ENCODE assay signal across 9 cellular contexts in genomic region chrX:132957211-132958085, GRCh38. TPM values are rescaled to one million over a fixed set of nuclear protein-coding genes. Genes with fewer than 3 reads are reported as not detected.
DNase-seq lines count a peak whose midpoint lies in the region; ATAC-seq and TF ChIP-seq lines count a peak whose summit lies in the region.
"Had no signal": no experiment of that assay in that cellular context is flagged by ENCODE, and none has a peak within 500 bp of the region (broad histone marks: within the 10 kb centered on the region; RNA-seq: fewer than 3 reads in every experiment).

No MANE protein-coding gene starts in this region.

- peak overlapping the region; percentile 50 for H3K4me3 ChIP-seq in suprapubic skin

- H3K4me3 Mint-ChIP-seq in activated naive CD8-positive, alpha-beta T cell treated with anti-CD3 and anti-CD28 coated beads, Interleukin-2, amount 50 U/mL, for 24 hours: peak overlapping the region; percentile 57
- peak overlapping the region; percentile 54 to 75 (median 67) for H3K4me3 Mint-ChIP-seq in immature natural killer cell

- no peaks in the 10 kb centered on the region for H3K36me3 Mint-ChIP-seq in activated naive CD8-positive, alpha-beta T cell treated with anti-CD3 and anti-CD28 coated beads, Interleukin-2, amount 50 U/mL, for 24 hours (ENCODE audit: low read depth)
- H3K36me3 Mint-ChIP-seq in immature natural killer cell: no peaks in the 10 kb centered on the region

- H3K36me3 ChIP-seq in suprapubic skin: no peaks in the 10 kb centered on the region

- TF ChIP-seq EP300 in suprapubic skin (IDR thresholded peaks at IDR 0.05): no peak

- DNase-seq in activated CD4-positive, alpha-beta T cell treated with anti-CD3 and anti-CD28 coated beads for 48 hours: peak; percentile 8
- no peak for DNase-seq in activated CD4-positive, alpha-beta T cell treated with anti-CD3 and anti-CD28 coated beads, Interleukin-2, amount 50 U/mL, for 4 hours
- DNase-seq in activated naive CD8-positive, alpha-beta T cell treated with anti-CD3 and anti-CD28 coated beads, Interleukin-2, amount 50 U/mL, for 24 hours: no peak
- peak in 1 of 3 donors; percentile 15 for DNase-seq in immature natural killer cell
- DNase-seq in suprapubic skin (ENCODE audit: low spot score in 2 of 2): no peak
- DNase-seq in GM19238 (ENCODE audit: insufficient read length, low spot score): no peak

- H3K9me3 Mint-ChIP-seq in activated naive CD8-positive, alpha-beta T cell treated with anti-CD3 and anti-CD28 coated beads, Interleukin-2, amount 50 U/mL, for 24 hours: no peaks in the 10 kb centered on the region
- no peaks in the 10 kb centered on the region for H3K9me3 Mint-ChIP-seq in immature natural killer cell

- H3K4me1 Mint-ChIP-seq in activated naive CD8-positive, alpha-beta T cell treated with anti-CD3 and anti-CD28 coated beads, Interleukin-2, amount 50 U/mL, for 24 hours: peaks cover 9% of the 10 kb centered on the region
- peaks cover 6 to 13% of the 10 kb centered on the region in 2 donors for H3K4me1 Mint-ChIP-seq in immature natural killer cell

- peaks cover 43% of the 10 kb centered on the region for H3K27me3 ChIP-seq in suprapubic skin

- H3K27ac ChIP-seq in suprapubic skin: no peak overlapping the region
- H3K27ac ChIP-seq: epithelial cell of prostate had no signal

- 48% methylated on average over 42 of the region's 87 CpGs for WGBS in suprapubic skin

- H3K27me3 Mint-ChIP-seq in activated naive CD8-positive, alpha-beta T cell treated with anti-CD3 and anti-CD28 coated beads, Interleukin-2, amount 50 U/mL, for 24 hours: peaks cover 29% of the 10 kb centered on the region
- H3K27me3 Mint-ChIP-seq in immature natural killer cell (ENCODE audit: low read depth in 3 of 3): peaks cover 5 to 22% (median 7%) of the 10 kb centered on the region in 3 donors

- ATAC-seq in activated naive CD8-positive, alpha-beta T cell treated with anti-CD3 and anti-CD28 coated beads, Interleukin-2, amount 50 U/mL, for 24 hours: no peak
- no peak for ATAC-seq in esophagus mucosa
- ATAC-seq in GM18867 (IDR thresholded peaks at IDR 0.05; ENCODE audit: unreplicated experiment): no peak

- no peaks in the 10 kb centered on the region for H3K9me3 ChIP-seq in suprapubic skin

- H3K27ac Mint-ChIP-seq in activated naive CD8-positive, alpha-beta T cell treated with anti-CD3 and anti-CD28 coated beads, Interleukin-2, amount 50 U/mL, for 24 hours: no peak overlapping the region
- H3K27ac Mint-ChIP-seq in immature natural killer cell: peak overlapping the region in 1 of 6 donors; percentile 50

- no peak for TF ChIP-seq CTCF in suprapubic skin (IDR thresholded peaks at IDR 0.05)

- H3K4me1 ChIP-seq in suprapubic skin: peaks cover 22% of the 10 kb centered on the region

- no peak for TF ChIP-seq POLR2A in suprapubic skin (IDR thresholded peaks at IDR 0.05)

RNA-seq across cellular contexts. Expression of gene HS6ST2, which starts 1.0 kb away (rescaled TPM):
- under 1 TPM in 1 of 3 donors, not detected in 2; 0.27 TPM for polyA plus RNA-seq in immature natural killer cell
- under 1 TPM in 3 of 4 donors, not detected in 1; 0.21 to 0.30 (median 0.24) TPM for total RNA-seq in suprapubic skin
- 8.5 TPM for total RNA-seq in esophagus mucosa
